Comparison of ENCODE assay signal across 12 cellular contexts in genomic region chr17:80456465-80457235, GRCh38. TPM values are rescaled to one million over a fixed set of nuclear protein-coding genes. Genes with fewer than 3 reads are reported as not detected.
DNase-seq lines count a peak whose midpoint lies in the region; ATAC-seq and TF ChIP-seq lines count a peak whose summit lies in the region.
"Had no signal": no experiment of that assay in that cellular context is flagged by ENCODE, and none has a peak within 500 bp of the region (broad histone marks: within the 10 kb centered on the region; RNA-seq: fewer than 3 reads in every experiment).

No MANE protein-coding gene starts in this region.

- no peak overlapping the region for H2BK120ac ChIP-seq in H9 (ENCODE audit: low read depth, low read length, poor library complexity, severe bottlenecking)

- H3K36me3 Mint-ChIP-seq in brain (no peaks in the 10 kb centered on the region), H9 (ENCODE audit: insufficient read depth in 1 of 3, low read depth in 3 of 3) (peaks cover 0 to 2% (median 0%) of the 10 kb centered on the region in 3 experiments; a peak in 1 of 7 replicates)
- H3K36me3 Mint-ChIP-seq in naive thymus-derived CD8-positive, alpha-beta T cell: no peaks in the 10 kb centered on the region
- peaks cover 18% of the 10 kb centered on the region for H3K36me3 Mint-ChIP-seq in effector memory CD8-positive, alpha-beta T cell (ENCODE audit: insufficient read depth)

- DNase-seq in AG08395 (ENCODE audit: low spot score): peak; percentile 34
- DNase-seq in GM23248: peak; percentile 61
- no peak for DNase-seq in naive thymus-derived CD8-positive, alpha-beta T cell
- no peak for DNase-seq in effector memory CD8-positive, alpha-beta T cell
- no peak for DNase-seq in Peyer's patch
- no peak for DNase-seq in H9
- no peak for DNase-seq in activated CD4-positive, CD25-positive, alpha-beta regulatory T cell (lab: John Stamatoyannopoulos, UW)
- DNase-seq: activated CD8-positive, alpha-beta memory T cell treated with anti-CD3 and anti-CD28 coated beads for 24 hours; COR-L47; NCI-H187 had no signal

- H3K4ac ChIP-seq in H9 (ENCODE audit: low read depth, low read length): no peak overlapping the region

- H3K4me1 ChIP-seq in GM23248 (ENCODE audit: insufficient read depth): peaks cover 22% of the 10 kb centered on the region
- peaks cover 0 to 6% (median 4%) of the 10 kb centered on the region in 4 donors for H3K4me1 ChIP-seq in Peyer's patch
- peaks cover 2% of the 10 kb centered on the region; the same call in 1 of the 2 replicates for H3K4me1 ChIP-seq in H9 (ENCODE audit: insufficient read depth, low read length)

- no peak for ATAC-seq in naive thymus-derived CD8-positive, alpha-beta T cell
- ATAC-seq in effector memory CD8-positive, alpha-beta T cell (replicated peaks): no peak

- H2AK5ac ChIP-seq in H9 (ENCODE audit: insufficient read length, low read length): no peak overlapping the region

- TF ChIP-seq POLR2A in Peyer's patch (IDR thresholded peaks at IDR 0.05): no peak

- in situ Hi-C loops in GM23248 (cut with MboI): no loop called here

- 0 out of 2 replicates have a peak overlapping the region, but pooled peaks have one; percentile 2 for H3K9ac ChIP-seq in GM23248
- no peak overlapping the region for H3K9ac ChIP-seq in H9 (ENCODE audit: extremely low read depth, insufficient read length, low read length)

- H3K27me3 ChIP-seq in GM23248 (replicated peaks; ENCODE audit: insufficient read depth): no peaks in the 10 kb centered on the region
- H3K27me3 ChIP-seq in Peyer's patch: no peaks in the 10 kb centered on the region
- no peaks in the 10 kb centered on the region for H3K27me3 ChIP-seq in H9 (ENCODE audit: insufficient read depth, low read length)

- peak overlapping the region; percentile 63 for H3K4me2 ChIP-seq in GM23248 (ENCODE audit: unreplicated experiment)
- H3K4me2 ChIP-seq in H9 (ENCODE audit: insufficient read depth, insufficient read length, low read length): no peak overlapping the region

- no peak overlapping the region for H2BK5ac ChIP-seq in H9 (ENCODE audit: insufficient read length, low read length)

- no peak overlapping the region for H2BK15ac ChIP-seq in H9 (ENCODE audit: low read depth, low read length)

- H3T11ph ChIP-seq in H9 (ENCODE audit: low read length): no peak overlapping the region

- H2BK20ac ChIP-seq in H9 (ENCODE audit: low read depth, low read length, poor library complexity, severe bottlenecking): no peak overlapping the region

- H4K20me1 ChIP-seq in GM23248 (ENCODE audit: insufficient read depth) (no peaks in the 10 kb centered on the region), H9 (ENCODE audit: control insufficient read depth, insufficient read depth, insufficient read length) (no peaks in the 10 kb centered on the region)

- no peak overlapping the region for H4K5ac ChIP-seq in H9 (ENCODE audit: insufficient read length, low read depth, low read length)

- H3K36me3 ChIP-seq in GM23248 (ENCODE audit: low read depth) (no peaks in the 10 kb centered on the region), Peyer's patch (no peaks in the 10 kb centered on the region)
- H3K36me3 ChIP-seq: cardiac muscle cell had no signal

- H4K91ac ChIP-seq in H9 (ENCODE audit: insufficient read length, low read depth, low read length): no peak overlapping the region

- peaks cover 9% of the 10 kb centered on the region for H3K27me3 Mint-ChIP-seq in brain
- peaks cover 11 to 45% (median 17%) of the 10 kb centered on the region in 5 donors for H3K27me3 Mint-ChIP-seq in naive thymus-derived CD8-positive, alpha-beta T cell
- H3K27me3 Mint-ChIP-seq in effector memory CD8-positive, alpha-beta T cell: peaks cover 42 to 54% of the 10 kb centered on the region in 2 donors
- H3K27me3 Mint-ChIP-seq in H9 (ENCODE audit: low read depth): peaks cover 80% of the 10 kb centered on the region

- peaks cover 0 to 3% (median 0%) of the 10 kb centered on the region in 5 experiments for H3K9me3 Mint-ChIP-seq in brain
- no peaks in the 10 kb centered on the region for H3K9me3 Mint-ChIP-seq in naive thymus-derived CD8-positive, alpha-beta T cell
- no peaks in the 10 kb centered on the region for H3K9me3 Mint-ChIP-seq in effector memory CD8-positive, alpha-beta T cell
- no peaks in the 10 kb centered on the region; a peak in 1 of 5 replicates for H3K9me3 Mint-ChIP-seq in H9

- H3K27ac Mint-ChIP-seq in brain (peak overlapping the region; percentile 16 to 85 (median 60)), H9 (no peak overlapping the region)
- peak overlapping the region in 6 of 10 donors; percentile 12 to 76 (median 53) for H3K27ac Mint-ChIP-seq in naive thymus-derived CD8-positive, alpha-beta T cell
- no peak overlapping the region for H3K27ac Mint-ChIP-seq in effector memory CD8-positive, alpha-beta T cell

- 12 to 13% methylated on average over 18 to 20 of the region's 21 CpGs for WGBS in GM23248 (ENCODE audit: low coverage in 1 of 2, low lambda C conversion rate in 2 of 2, missing lambda C conversion rate in 2 of 2), 2 experiments
- WGBS in H9 (ENCODE audit: extremely low coverage, insufficient read length, low lambda C conversion rate): no CpG with 5 or more reads among the region's 21 CpGs

- H3K23ac ChIP-seq in H9 (ENCODE audit: insufficient read length, low read depth, low read length): no peak overlapping the region

- POLR2A ChIA-PET in naive thymus-derived CD8-positive, alpha-beta T cell (lab: Charles Lee): interaction anchor here (0.5 kb wide), 1 partner anchor 1815 kb away, joined by 3 read pairs; no protein-coding TSS in a partner anchor

- H3K9me2 ChIP-seq in GM23248 (ENCODE audit: insufficient read depth): no peaks in the 10 kb centered on the region

- H3F3A ChIP-seq in GM23248 (ENCODE audit: insufficient read depth): peaks cover 16% of the 10 kb centered on the region

- TF ChIP-seq CTCF in brain (conservative IDR thresholded peaks at IDR 0.05) (no peak), Peyer's patch (IDR thresholded peaks at IDR 0.05) (no peak), H9 (conservative IDR thresholded peaks at IDR 0.05) (no peak)

- H3K27ac ChIP-seq in GM23248 (no peak overlapping the region), Peyer's patch (peak overlapping the region in 1 of 4 donors; percentile 96), H9 (ENCODE audit: insufficient read length, low read depth, low read length) (no peak overlapping the region)
- H3K27ac ChIP-seq: cardiac muscle cell had no signal

- H3K4me3 Mint-ChIP-seq in brain (peak overlapping the region; percentile 22 to 76 (median 54)), H9 (peak overlapping the region in 1 of 2 experiments; percentile 26; a peak in 2 of 5 replicates)
- peak overlapping the region in 7 of 10 donors; percentile 36 to 76 (median 52) for H3K4me3 Mint-ChIP-seq in naive thymus-derived CD8-positive, alpha-beta T cell
- H3K4me3 Mint-ChIP-seq in effector memory CD8-positive, alpha-beta T cell: peak overlapping the region in 1 of 2 donors; percentile 31

- no peaks in the 10 kb centered on the region for H3K79me2 ChIP-seq in GM23248 (ENCODE audit: insufficient read depth)
- H3K79me2 ChIP-seq in H9 (ENCODE audit: insufficient read depth, low read length): no peaks in the 10 kb centered on the region

- H3K4me3 ChIP-seq in GM23248: peak overlapping the region; percentile 36; the same call in 1 of the 2 replicates
- H3K4me3 ChIP-seq in Peyer's patch: no peak overlapping the region
- H3K4me3 ChIP-seq: cardiac muscle cell had no signal

- H2AFZ ChIP-seq in GM23248 (peak overlapping the region; percentile 67), H9 (ENCODE audit: low read length) (no peak overlapping the region)

- no peak overlapping the region for H3K56ac ChIP-seq in H9 (ENCODE audit: insufficient read length, low read depth, low read length)

- no peak overlapping the region for H3K14ac ChIP-seq in H9 (ENCODE audit: insufficient read depth, low read length)

- H3K23me2 ChIP-seq in H9 (ENCODE audit: insufficient read length, low read depth, low read length, poor library complexity, severe bottlenecking): peaks cover 10% of the 10 kb centered on the region

- no peaks in the 10 kb centered on the region for H3K79me1 ChIP-seq in H9 (ENCODE audit: insufficient read depth, low read depth, low read length, poor library complexity, severe bottlenecking)

- no peak overlapping the region for H2BK12ac ChIP-seq in H9 (ENCODE audit: insufficient read length, low read depth, low read length)

- no peaks in the 10 kb centered on the region for H3K9me3 ChIP-seq in GM23248 (ENCODE audit: low read depth)
- no peaks in the 10 kb centered on the region for H3K9me3 ChIP-seq in Peyer's patch
- H3K9me3 ChIP-seq in H9 (ENCODE audit: control insufficient read depth, low read depth, low read length): no peaks in the 10 kb centered on the region

- no peak overlapping the region for H3K18ac ChIP-seq in H9 (ENCODE audit: insufficient read length, low read depth, low read length)

- H3K4me1 Mint-ChIP-seq in brain (peaks cover 65% of the 10 kb centered on the region), H9 (peaks cover 13 to 28% of the 10 kb centered on the region in 2 experiments)
- H3K4me1 Mint-ChIP-seq in naive thymus-derived CD8-positive, alpha-beta T cell: peaks cover 7 to 24% (median 18%) of the 10 kb centered on the region in 4 donors
- H3K4me1 Mint-ChIP-seq in effector memory CD8-positive, alpha-beta T cell (ENCODE audit: low read depth in 2 of 2): peaks cover 12 to 16% of the 10 kb centered on the region in 2 donors

- H4K8ac ChIP-seq in H9 (replicated peaks; ENCODE audit: insufficient read length, low read depth, low read length): no peak overlapping the region

RNA-seq across cellular contexts. Expression of gene NPTX1, which starts 19.8 kb away (rescaled TPM):
- 0.25 and 1.1 TPM in 2 replicates for total RNA-seq in GM23248 (2014; rRNA removed; shearing (Covaris generic))
- polyA plus RNA-seq in GM23248 (2016; fragmentation: Nextera tagmentation; extraction: Ambion mirVana): 0.39 and 0.43 TPM in 2 replicates
- 22.4 TPM for polyA plus RNA-seq in brain (ENCODE audit: insufficient read depth, low read depth, low replicate concordance)
- total RNA-seq in naive thymus-derived CD8-positive, alpha-beta T cell: not detected
- not detected for polyA plus RNA-seq in naive thymus-derived CD8-positive, alpha-beta T cell
- 1 to 10 TPM in 1 of 4 donors, under 1 TPM in 1, not detected in 2; 0.80 to 1.8 TPM for total RNA-seq in Peyer's patch
- total RNA-seq in H9 (2021): 20.5 and 20.8 TPM in 2 replicates
- total RNA-seq: cardiac muscle cell had no signal
- polyA plus RNA-seq: cardiac muscle cell had no signal

RNA-seq across cellular contexts. Expression of gene ENDOV, which starts 41.7 kb away (rescaled TPM):
- 25.1 and 50.3 TPM in 2 replicates for total RNA-seq in GM23248 (2014; rRNA removed; shearing (Covaris generic))
- 25.7 TPM in 2 replicates for polyA plus RNA-seq in GM23248 (2016; fragmentation: Nextera tagmentation; extraction: Ambion mirVana)
- 32.0 TPM for polyA plus RNA-seq in brain (ENCODE audit: insufficient read depth, low read depth, low replicate concordance)
- total RNA-seq in naive thymus-derived CD8-positive, alpha-beta T cell: 10 to 100 TPM; 20.6 TPM
- 10 to 100 TPM in 1 of 3 donors, 1 to 10 TPM in 2; 7.5 to 10.3 (median 9.5) TPM for polyA plus RNA-seq in naive thymus-derived CD8-positive, alpha-beta T cell
- total RNA-seq in Peyer's patch: 10 to 100 TPM; 13.2 to 72.6 (median 36.8) TPM
- 14.8 and 17.1 TPM in 2 replicates for total RNA-seq in H9 (2021)

Comparison
In these comparisons a context has a peak if more than half of its experiments do, and no peak if none do; other contexts are left out.
1. DNase-seq: peak in AG08395 (single experiment) and GM23248 (single experiment); none in naive thymus-derived CD8-positive, alpha-beta T cell (0 of 10), effector memory CD8-positive, alpha-beta T cell (0 of 3), Peyer's patch (0 of 3), H9 (single experiment) and activated CD4-positive, CD25-positive, alpha-beta regulatory T cell (0 of 4).
2. H3K27ac Mint-ChIP-seq: peak in brain (5 of 5) and naive thymus-derived CD8-positive, alpha-beta T cell (6 of 10); none in effector memory CD8-positive, alpha-beta T cell (0 of 2) and H9 (0 of 3).